Comparison of ENCODE assay signal across 15 cellular contexts in the genomic region with DNA sequence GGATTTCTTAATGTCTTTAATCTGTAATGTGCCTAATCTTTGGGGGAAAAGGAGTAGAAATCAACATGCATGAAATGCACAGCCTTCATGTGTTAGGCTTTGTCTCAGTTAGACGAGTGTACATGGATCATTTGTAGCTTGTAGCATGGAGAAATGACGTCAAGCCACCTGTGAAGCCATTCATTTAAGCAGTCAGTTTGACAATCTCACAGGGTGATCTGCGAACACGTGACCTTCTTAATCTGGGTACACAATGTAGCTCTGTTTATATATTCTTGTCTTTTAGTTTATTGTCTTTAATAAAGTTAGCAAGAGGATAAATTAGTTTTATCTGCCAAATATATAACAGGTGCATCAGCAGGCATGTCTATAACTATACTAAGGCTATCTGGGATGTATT.
DNase-seq lines count a peak whose midpoint lies in the region; TF ChIP-seq lines count a peak whose summit lies in the region.
"Had no signal": no experiment of that assay in that cellular context is flagged by ENCODE, and none has a peak within 500 bp of the region (broad histone marks: within the 10 kb centered on the region; RNA-seq: fewer than 3 reads in every experiment).

No MANE protein-coding gene starts in this region.

- no peaks in the 10 kb centered on the region for H3K36me3 ChIP-seq in HEK293 (ENCODE audit: control insufficient read depth in 2 of 2, insufficient read depth in 1 of 2, low read length in 2 of 2)

- DNase-seq in LNCaP clone FGC (ENCODE audit: low read depth): peak; percentile 3
- DNase-seq in SK-MEL-5 (ENCODE audit: low read depth, low spot score): peak; percentile 20
- no peak for DNase-seq in DMS114 treated with DMSO at 0.1 percent for 48 hours (lab: John Stamatoyannopoulos, UW; ENCODE audit: unreplicated experiment)
- DNase-seq in activated CD4-positive, alpha-beta T cell treated with anti-CD3 and anti-CD28 coated beads, Interleukin-2, amount 50 U/mL, for 4 hours: no peak
- no peak for DNase-seq in DMS79 (lab: John Stamatoyannopoulos, UW)
- DNase-seq: C1 segment of cervical spinal cord; CD4-positive, alpha-beta T cell; DMS153; GF-D8; GOT3; H9 had no signal

- no peak overlapping the region for H3K4me3 Mint-ChIP-seq in nephron
- H3K4me3 Mint-ChIP-seq: B cell; CD4-positive, alpha-beta T cell; H9 had no signal

- TF ChIP-seq CTCF in HEK293 (tag by site-specific recombination; IDR thresholded peaks at IDR 0.05) (no peak), LNCaP clone FGC (IDR thresholded peaks at IDR 0.05; ENCODE audit: control insufficient read depth, extremely low read depth, insufficient read depth) (no peak), nephron (IDR thresholded peaks at IDR 0.05; ENCODE audit: unreplicated experiment in 3 of 3) (no peak)

- CTCF ChIA-PET in HEK293 (lab: Yijun Ruan, JAX): interaction anchor here (0.7 kb wide), 1 partner anchor 1916 kb away, joined by 3 read pairs; no protein-coding TSS in a partner anchor

- peaks cover 18% of the 10 kb centered on the region for H3K36me3 Mint-ChIP-seq in nephron (ENCODE audit: low read depth)

- POLR2A ChIA-PET in HEK293 (lab: Yijun Ruan, JAX): no interaction called here

- H3K4me1 Mint-ChIP-seq in nephron: peaks cover 39% of the 10 kb centered on the region
- H3K4me1 Mint-ChIP-seq: B cell had no signal

- in situ Hi-C loops in SK-MEL-5 (cut with HindIII; ENCODE audit: low pct_unique_long_range_greater_than_20kb, low sequenced_read_pairs): no loop called here

- H3K9me3 ChIP-seq in HEK293 (ENCODE audit: control insufficient read depth, insufficient read depth, low read depth, low read length): no peaks in the 10 kb centered on the region

- H3K27me3 Mint-ChIP-seq in nephron (ENCODE audit: low read depth): no peaks in the 10 kb centered on the region
- H3K27me3 Mint-ChIP-seq: B cell; CD4-positive, alpha-beta T cell had no signal

- no peaks in the 10 kb centered on the region for H3K9me3 Mint-ChIP-seq in nephron
- H3K9me3 Mint-ChIP-seq: H9 had no signal

- H3K4me3 ChIP-seq in HEK293 (ENCODE audit: low read depth, low read length) (no peak overlapping the region), LNCaP clone FGC (ENCODE audit: low read depth, low read length) (no peak overlapping the region)

- H3K27ac ChIP-seq in HEK293 (ENCODE audit: extremely low read depth, low read depth, low read length): no peak overlapping the region
- H3K27ac ChIP-seq: HL-60 had no signal

- peak overlapping the region in 2 of 3 experiments; percentile 58 to 74 for H3K27ac Mint-ChIP-seq in nephron
- H3K27ac Mint-ChIP-seq: B cell; CD4-positive, alpha-beta T cell; H9 had no signal

- H3K4me1 ChIP-seq in HEK293 (ENCODE audit: control insufficient read depth, insufficient read depth, low read length): no peaks in the 10 kb centered on the region

TF ChIP-seq in HEK293, 187 proteins besides CTCF, POLR2A, EP300 and RAD21:
- TF ChIP-seq, protein P1, sequence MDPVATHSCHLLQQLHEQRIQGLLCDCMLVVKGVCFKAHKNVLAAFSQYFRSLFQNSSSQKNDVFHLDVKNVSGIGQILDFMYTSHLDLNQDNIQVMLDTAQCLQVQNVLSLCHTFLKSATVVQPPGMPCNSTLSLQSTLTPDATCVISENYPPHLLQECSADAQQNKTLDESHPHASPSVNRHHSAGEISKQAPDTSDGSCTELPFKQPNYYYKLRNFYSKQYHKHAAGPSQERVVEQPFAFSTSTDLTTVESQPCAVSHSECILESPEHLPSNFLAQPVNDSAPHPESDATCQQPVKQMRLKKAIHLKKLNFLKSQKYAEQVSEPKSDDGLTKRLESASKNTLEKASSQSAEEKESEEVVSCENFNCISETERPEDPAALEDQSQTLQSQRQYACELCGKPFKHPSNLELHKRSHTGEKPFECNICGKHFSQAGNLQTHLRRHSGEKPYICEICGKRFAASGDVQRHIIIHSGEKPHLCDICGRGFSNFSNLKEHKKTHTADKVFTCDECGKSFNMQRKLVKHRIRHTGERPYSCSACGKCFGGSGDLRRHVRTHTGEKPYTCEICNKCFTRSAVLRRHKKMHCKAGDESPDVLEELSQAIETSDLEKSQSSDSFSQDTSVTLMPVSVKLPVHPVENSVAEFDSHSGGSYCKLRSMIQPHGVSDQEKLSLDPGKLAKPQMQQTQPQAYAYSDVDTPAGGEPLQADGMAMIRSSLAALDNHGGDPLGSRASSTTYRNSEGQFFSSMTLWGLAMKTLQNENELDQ (tag by site-specific recombination; IDR thresholded peaks at IDR 0.05; ENCODE audit: low read depth): no peak
- TF ChIP-seq ZNF560 (tag by site-specific recombination; IDR thresholded peaks at IDR 0.05; ENCODE audit: borderline replicate concordance) (no peak), ZNF596 (tag by site-specific recombination; IDR thresholded peaks at IDR 0.05) (no peak), ZNF660 (tag by site-specific recombination; IDR thresholded peaks at IDR 0.05) (no peak), ZNF221 (tag by site-specific recombination; IDR thresholded peaks at IDR 0.05; ENCODE audit: borderline replicate concordance) (no peak), SCRT1 (tag by site-specific recombination; IDR thresholded peaks at IDR 0.05; ENCODE audit: borderline replicate concordance) (peak; percentile 31; the same call in 1 of the 2 replicates), ZNF544 (tag by site-specific recombination; IDR thresholded peaks at IDR 0.05) (no peak), ZNF132 (tag by site-specific recombination; IDR thresholded peaks at IDR 0.05; ENCODE audit: borderline replicate concordance) (no peak), SCRT2 (tag by site-specific recombination; IDR thresholded peaks at IDR 0.05) (peak; percentile 58), ZNF792 (tag by site-specific recombination; IDR thresholded peaks at IDR 0.05) (no peak), KLF9 (tag by site-specific recombination; IDR thresholded peaks at IDR 0.05; ENCODE audit: low read depth) (no peak)
- TF ChIP-seq, protein P2, sequence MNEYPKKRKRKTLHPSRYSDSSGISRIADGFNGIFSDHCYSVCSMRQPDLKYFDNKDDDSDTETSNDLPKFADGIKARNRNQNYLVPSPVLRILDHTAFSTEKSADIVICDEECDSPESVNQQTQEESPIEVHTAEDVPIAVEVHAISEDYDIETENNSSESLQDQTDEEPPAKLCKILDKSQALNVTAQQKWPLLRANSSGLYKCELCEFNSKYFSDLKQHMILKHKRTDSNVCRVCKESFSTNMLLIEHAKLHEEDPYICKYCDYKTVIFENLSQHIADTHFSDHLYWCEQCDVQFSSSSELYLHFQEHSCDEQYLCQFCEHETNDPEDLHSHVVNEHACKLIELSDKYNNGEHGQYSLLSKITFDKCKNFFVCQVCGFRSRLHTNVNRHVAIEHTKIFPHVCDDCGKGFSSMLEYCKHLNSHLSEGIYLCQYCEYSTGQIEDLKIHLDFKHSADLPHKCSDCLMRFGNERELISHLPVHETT (tag by site-specific recombination; IDR thresholded peaks at IDR 0.05): no peak

Comparison
In these comparisons a context has a peak if more than half of its experiments do, and no peak if none do; other contexts are left out.
1. DNase-seq: peak in LNCaP clone FGC (single experiment) and SK-MEL-5 (single experiment); none in DMS114 treated with DMSO at 0.1 percent for 48 hours (single experiment), activated CD4-positive, alpha-beta T cell treated with anti-CD3 and anti-CD28 coated beads, Interleukin-2, amount 50 U/mL, for 4 hours (0 of 2) and DMS79 (single experiment).